In genomic region chr7:104123786-104124185, GRCh38 we compare ENCODE assay signal across 24 cellular contexts.
A peak's percentile ranks its signal among the peaks of the same experiment; 100 is the strongest.
DNase-seq lines count a peak whose midpoint lies in the region; ATAC-seq and TF ChIP-seq lines count a peak whose summit lies in the region.
"Had no signal": no experiment of that assay in that cellular context is flagged by ENCODE, and none has a peak within 500 bp of the region (broad histone marks: within the 10 kb centered on the region; RNA-seq: fewer than 3 reads in every experiment).

No MANE protein-coding gene starts in this region.

- TF ChIP-seq CTCF in AG10803 (conservative IDR thresholded peaks at IDR 0.05; ENCODE audit: low read length) (no peak), choroid plexus epithelial cell (conservative IDR thresholded peaks at IDR 0.05; ENCODE audit: low read depth, low read length) (no peak)

- H3K4me1 Mint-ChIP-seq in activated CD8-positive, alpha-beta memory T cell treated with anti-CD3 and anti-CD28 coated beads, Interleukin-2, amount 10 ng/mL, durations not matched to agents 7 days and 5 days, result no peaks in the 10 kb centered on the region
- H3K4me1 Mint-ChIP-seq: activated B cell treated with CpG ODN at 0.5 μM for 24 hours; activated CD4-positive, alpha-beta memory T cell treated with anti-CD3 and anti-CD28 coated beads, Interleukin-2, amount 10 ng/mL, durations not matched to agents 7 days and 5 days had no signal

- peaks cover 3% of the 10 kb centered on the region for H3K9me3 Mint-ChIP-seq in activated CD8-positive, alpha-beta memory T cell treated with anti-CD3 and anti-CD28 coated beads, Interleukin-2, amount 10 ng/mL, durations not matched to agents 7 days and 5 days (ENCODE audit: low read depth)
- H3K9me3 Mint-ChIP-seq: activated CD4-positive, alpha-beta memory T cell treated with anti-CD3 and anti-CD28 coated beads, Interleukin-2, amount 10 ng/mL, durations not matched to agents 7 days and 5 days; nephron progenitor cell had no signal

- H3K27ac Mint-ChIP-seq in activated CD8-positive, alpha-beta memory T cell treated with anti-CD3 and anti-CD28 coated beads, Interleukin-2, amount 10 ng/mL, durations not matched to agents 7 days and 5 days, result no peak overlapping the region
- H3K27ac Mint-ChIP-seq: activated B cell treated with CpG ODN at 0.5 μM for 24 hours; activated CD4-positive, alpha-beta memory T cell treated with anti-CD3 and anti-CD28 coated beads, Interleukin-2, amount 10 ng/mL, durations not matched to agents 7 days and 5 days; activated naive CD4-positive, alpha-beta T cell treated with anti-CD3 and anti-CD28 coated beads for 36 hours; nephron progenitor cell had no signal

- CTCF ChIA-PET in activated CD8-positive, alpha-beta memory T cell treated with anti-CD3 and anti-CD28 coated beads, Interleukin-2, amount 10 ng/mL, durations not matched to agents 7 days and 5 days (lab: Charles Lee), result no interaction called here

- H3K4me3 Mint-ChIP-seq in activated CD8-positive, alpha-beta memory T cell treated with anti-CD3 and anti-CD28 coated beads, Interleukin-2, amount 10 ng/mL, durations not matched to agents 7 days and 5 days, result no peak overlapping the region
- H3K4me3 Mint-ChIP-seq: activated B cell treated with CpG ODN at 0.5 μM for 24 hours; activated CD4-positive, alpha-beta memory T cell treated with anti-CD3 and anti-CD28 coated beads, Interleukin-2, amount 10 ng/mL, durations not matched to agents 7 days and 5 days; activated naive CD4-positive, alpha-beta T cell treated with anti-CD3 and anti-CD28 coated beads for 36 hours; nephron progenitor cell had no signal

- no peak overlapping the region for H3K4me3 ChIP-seq in AG10803 (ENCODE audit: low read length)
- H3K4me3 ChIP-seq in choroid plexus epithelial cell (ENCODE audit: low read depth, low read length), result no peak overlapping the region
- H3K4me3 ChIP-seq: ascending aorta, colonic mucosa, gastrocnemius medialis, stomach, upper lobe of right lung had no signal

- ATAC-seq in activated CD8-positive, alpha-beta memory T cell treated with anti-CD3 and anti-CD28 coated beads, Interleukin-2, amount 10 ng/mL, durations not matched to agents 7 days and 5 days, result no peak
- ATAC-seq: gastrocnemius medialis, upper lobe of right lung had no signal

- peaks cover 22% of the 10 kb centered on the region for H3K36me3 Mint-ChIP-seq in activated CD8-positive, alpha-beta memory T cell treated with anti-CD3 and anti-CD28 coated beads, Interleukin-2, amount 10 ng/mL, durations not matched to agents 7 days and 5 days

- DNase-seq in AG10803 (ENCODE audit: low read depth) (peak; percentile 9), NCI-H226 (peak; percentile 12), choroid plexus epithelial cell (ENCODE audit: low read depth) (peak; percentile 29), kidney glomerular epithelial cell (lab: John Stamatoyannopoulos, UW) (peak; percentile 3), DMS53 treated with DMSO at 0.1 percent for 48 hours (lab: John Stamatoyannopoulos, UW; ENCODE audit: unreplicated experiment) (no peak), SW 1271 (lab: John Stamatoyannopoulos, UW) (no peak)
- no peak for DNase-seq in activated CD8-positive, alpha-beta memory T cell treated with anti-CD3 and anti-CD28 coated beads, Interleukin-2, amount 10 ng/mL, durations not matched to agents 7 days and 5 days
- no peak for DNase-seq in stimulated activated CD8-positive, alpha-beta memory T cell treated with anti-CD3 and anti-CD28 coated beads, Interleukin-4, amount 100 ng/mL, for 48 hours
- DNase-seq: ACHN; activated B cell treated with CpG ODN at 0.5 μM for 24 hours; activated CD4-positive, alpha-beta memory T cell treated with anti-CD3 and anti-CD28 coated beads, Interleukin-2, amount 10 ng/mL, durations not matched to agents 7 days and 5 days; activated naive CD4-positive, alpha-beta T cell treated with anti-CD3 and anti-CD28 coated beads for 36 hours; activated T-cell treated with anti-CD3 and anti-CD28 coated beads, Interleukin-2, amount 50 U/mL, for 1 hour; colonic mucosa; DMS79 treated with DMSO at 0.1 percent for 48 hours; gastrocnemius medialis; NCI-H1417 treated with DMSO at 0.1 percent for 48 hours; NCI-H2171 treated with DMSO at 0.1 percent for 48 hours; nephron progenitor cell; posterior cingulate gyrus; stimulated activated CD4-positive, alpha-beta T cell treated with anti-CD3 and anti-CD28 coated beads, Interleukin-2, amount 100 ng/mL, for 48 hours; stomach; upper lobe of right lung had no signal

- no peaks in the 10 kb centered on the region for H3K27me3 Mint-ChIP-seq in activated CD8-positive, alpha-beta memory T cell treated with anti-CD3 and anti-CD28 coated beads, Interleukin-2, amount 10 ng/mL, durations not matched to agents 7 days and 5 days
- H3K27me3 Mint-ChIP-seq: activated B cell treated with CpG ODN at 0.5 μM for 24 hours; activated CD4-positive, alpha-beta memory T cell treated with anti-CD3 and anti-CD28 coated beads, Interleukin-2, amount 10 ng/mL, durations not matched to agents 7 days and 5 days had no signal

Comparison
In these comparisons a context has a peak if more than half of its experiments do, and no peak if none do; other contexts are left out.
1. DNase-seq: peak in AG10803 (single experiment), NCI-H226 (single experiment), choroid plexus epithelial cell (single experiment) and kidney glomerular epithelial cell (single experiment); none in activated CD8-positive, alpha-beta memory T cell treated with anti-CD3 and anti-CD28 coated beads, Interleukin-2, amount 10 ng/mL, durations not matched to agents 7 days and 5 days (single experiment), DMS53 treated with DMSO at 0.1 percent for 48 hours (single experiment), SW 1271 (0 of 2) and stimulated activated CD8-positive, alpha-beta memory T cell treated with anti-CD3 and anti-CD28 coated beads, Interleukin-4, amount 100 ng/mL, for 48 hours (single experiment).